ENCODE assay signal across 15 cellular contexts in genomic region chr4:8747896-8748575, GRCh38.
DNase-seq lines count a peak whose midpoint lies in the region; ATAC-seq and TF ChIP-seq lines count a peak whose summit lies in the region.
"Had no signal": no experiment of that assay in that cellular context is flagged by ENCODE, and none has a peak within 500 bp of the region (broad histone marks: within the 10 kb centered on the region; RNA-seq: fewer than 3 reads in every experiment).

No MANE protein-coding gene starts in this region.

- peak overlapping the region; percentile 59 for H2BK15ac ChIP-seq in neuronal stem cell (ENCODE audit: low read length)

- H3K27ac ChIP-seq in heart right ventricle: no peak overlapping the region
- no peak overlapping the region for H3K27ac ChIP-seq in neuronal stem cell (replicated peaks; ENCODE audit: low read length)
- no peak overlapping the region for H3K27ac ChIP-seq in upper lobe of right lung
- H3K27ac ChIP-seq: KMS-11 had no signal

- H3K4me1 Mint-ChIP-seq in chondrocyte (ENCODE audit: low read depth) (no peaks in the 10 kb centered on the region), natural killer cell (no peaks in the 10 kb centered on the region)
- H3K4me1 Mint-ChIP-seq: CD4-positive, CD25-positive, alpha-beta regulatory T cell had no signal

- ATAC-seq in Right ventricle myocardium inferior (no peak), heart right ventricle (no peak), upper lobe of right lung (no peak), natural killer cell (no peak)

- H2BK12ac ChIP-seq in neuronal stem cell (ENCODE audit: low read length): no peak overlapping the region

- peaks cover 0 to 47% (median 23%) of the 10 kb centered on the region in 7 donors for H3K27me3 ChIP-seq in heart right ventricle
- no peaks in the 10 kb centered on the region for H3K27me3 ChIP-seq in neuronal stem cell (ENCODE audit: control insufficient read depth in 3 of 3, insufficient read depth in 3 of 3, low read depth in 1 of 3, low read length in 3 of 3)
- peaks cover 7% of the 10 kb centered on the region for H3K27me3 ChIP-seq in upper lobe of right lung

- H3K27ac Mint-ChIP-seq in chondrocyte (ENCODE audit: unreplicated experiment): no peak overlapping the region
- H3K27ac Mint-ChIP-seq in natural killer cell: no peak overlapping the region
- H3K27ac Mint-ChIP-seq: CD4-positive, CD25-positive, alpha-beta regulatory T cell had no signal

- no peak overlapping the region for H4K91ac ChIP-seq in neuronal stem cell (ENCODE audit: low read depth, low read length, poor library complexity)

- no peaks in the 10 kb centered on the region for H3K36me3 ChIP-seq in heart right ventricle
- H3K36me3 ChIP-seq in neuronal stem cell (replicated peaks in 1 of 2; ENCODE audit: control insufficient read depth in 2 of 2, insufficient read depth in 2 of 2, low read length in 2 of 2): peaks cover 0 to 2% of the 10 kb centered on the region in 2 donors
- H3K36me3 ChIP-seq in upper lobe of right lung: no peaks in the 10 kb centered on the region

- no peaks in the 10 kb centered on the region for H3K9me3 ChIP-seq in heart right ventricle
- peaks cover 0 to 5% of the 10 kb centered on the region in 2 donors for H3K9me3 ChIP-seq in neuronal stem cell (replicated peaks in 1 of 2; ENCODE audit: control insufficient read depth in 2 of 2, insufficient read depth in 1 of 2, low read depth in 1 of 2, low read length in 2 of 2)
- no peaks in the 10 kb centered on the region for H3K9me3 ChIP-seq in upper lobe of right lung

- H3K4me2 ChIP-seq in neuronal stem cell (ENCODE audit: insufficient read depth, low read length, poor library complexity, severe bottlenecking): no peak overlapping the region
- H3K4me2 ChIP-seq: KMS-11 had no signal

- H3K9ac ChIP-seq in neuronal stem cell (ENCODE audit: low read depth, low read length, poor library complexity): peak overlapping the region; percentile 63
- H3K9ac ChIP-seq: KMS-11 had no signal

- 78 to 86% methylated on average over 19 of the region's 19 CpGs for WGBS in heart right ventricle, 2 donors
- WGBS in neuronal stem cell (ENCODE audit: extremely low coverage in 2 of 2, insufficient read length in 2 of 2, insufficient replicate concordance in 1 of 2), 2 donors: no CpG with 5 or more reads among the region's 19 CpGs

- H2BK120ac ChIP-seq in neuronal stem cell (ENCODE audit: low read depth, low read length): no peak overlapping the region

- no peaks in the 10 kb centered on the region for H3K36me3 Mint-ChIP-seq in chondrocyte (ENCODE audit: low read depth)
- no peaks in the 10 kb centered on the region for H3K36me3 Mint-ChIP-seq in natural killer cell
- H3K36me3 Mint-ChIP-seq: CD4-positive, CD25-positive, alpha-beta regulatory T cell had no signal

- intact Hi-C loops in Right ventricle myocardium inferior (cut with DNase I) (no loop called here), heart right ventricle (cut with DNase I) (no loop called here), upper lobe of right lung (cut with DNase I) (no loop called here), natural killer cell (cut with micrococcal nuclease) (no loop called here)

- H3K18ac ChIP-seq in neuronal stem cell (ENCODE audit: low read length): peak overlapping the region; percentile 74

- H3K4me3 Mint-ChIP-seq in chondrocyte (ENCODE audit: unreplicated experiment): no peak overlapping the region
- no peak overlapping the region for H3K4me3 Mint-ChIP-seq in natural killer cell
- H3K4me3 Mint-ChIP-seq: CD4-positive, CD25-positive, alpha-beta regulatory T cell had no signal

- H3K9me3 Mint-ChIP-seq in chondrocyte (ENCODE audit: low read depth) (no peaks in the 10 kb centered on the region), natural killer cell (no peaks in the 10 kb centered on the region)

- no peak overlapping the region for H3K4ac ChIP-seq in neuronal stem cell (ENCODE audit: low read length)

- H2AK5ac ChIP-seq in neuronal stem cell (ENCODE audit: low read depth, low read length): peak overlapping the region; percentile 96

- no peak overlapping the region for H4K8ac ChIP-seq in neuronal stem cell (ENCODE audit: low read depth, low read length)

- H2AFZ ChIP-seq in neuronal stem cell (ENCODE audit: low read length): no peak overlapping the region

- no peak for TF ChIP-seq CTCF in heart right ventricle (IDR thresholded peaks at IDR 0.05)
- TF ChIP-seq CTCF in chondrocyte (IDR thresholded peaks at IDR 0.05): no peak
- TF ChIP-seq CTCF in upper lobe of right lung (IDR thresholded peaks at IDR 0.05): no peak
- TF ChIP-seq CTCF in natural killer cell (IDR thresholded peaks at IDR 0.05): no peak

- H2BK5ac ChIP-seq in neuronal stem cell (ENCODE audit: low read length): peak overlapping the region; percentile 43

- H3K4me1 ChIP-seq in heart right ventricle: no peaks in the 10 kb centered on the region
- H3K4me1 ChIP-seq in neuronal stem cell (ENCODE audit: control insufficient read depth in 2 of 2, insufficient read depth in 1 of 2, low read depth in 1 of 2, low read length in 2 of 2): peaks cover 0 to 3% of the 10 kb centered on the region in 2 donors
- H3K4me1 ChIP-seq in upper lobe of right lung: no peaks in the 10 kb centered on the region

- no peak overlapping the region for H3K23ac ChIP-seq in neuronal stem cell (ENCODE audit: low read depth, low read length, poor library complexity)

- no peaks in the 10 kb centered on the region for H3K79me1 ChIP-seq in neuronal stem cell (ENCODE audit: low read depth, low read length)

- peak overlapping the region; percentile 98 for H3K14ac ChIP-seq in neuronal stem cell (ENCODE audit: low read length)

- H3K4me3 ChIP-seq in heart right ventricle (no peak overlapping the region), neuronal stem cell (ENCODE audit: low read length in 2 of 2) (no peak overlapping the region), upper lobe of right lung (no peak overlapping the region)

- peaks cover 21% of the 10 kb centered on the region for H3K27me3 Mint-ChIP-seq in chondrocyte (ENCODE audit: low read depth)
- H3K27me3 Mint-ChIP-seq in natural killer cell (ENCODE audit: low read depth in 2 of 2): peaks cover 0 to 3% of the 10 kb centered on the region in 2 donors
- H3K27me3 Mint-ChIP-seq: CD4-positive, CD25-positive, alpha-beta regulatory T cell had no signal

- DNase-seq in Right ventricle myocardium inferior (ENCODE audit: missing footprints) (peak; percentile 20), heart right ventricle (no peak), chondrocyte (ENCODE audit: low spot score) (peak; percentile 85), neuronal stem cell (ENCODE audit: low spot score) (no peak), upper lobe of right lung (peak; percentile 55), natural killer cell (no peak), NCI-H1417 treated with DMSO at 0.1 percent for 48 hours (lab: John Stamatoyannopoulos, UW) (no peak)
- DNase-seq: AML-193; CD4-positive, CD25-positive, alpha-beta regulatory T cell; DMS79 treated with DMSO at 0.1 percent for 48 hours; NCI-H1092 treated with DMSO at 0.1 percent for 48 hours; NCI-H1694 treated with DMSO at 0.1 percent for 48 hours; NCI-H345; NCI-H526 treated with DMSO at 0.1 percent for 48 hours had no signal

Comparison
In these comparisons a context has a peak if more than half of its experiments do, and no peak if none do; other contexts are left out.
1. DNase-seq: peak in Right ventricle myocardium inferior (single experiment), chondrocyte (single experiment) and upper lobe of right lung (single experiment); none in heart right ventricle (0 of 2), neuronal stem cell (single experiment), natural killer cell (single experiment) and NCI-H1417 treated with DMSO at 0.1 percent for 48 hours (single experiment).